9 cellular contexts compared by ENCODE assay signal in the genomic region with DNA sequence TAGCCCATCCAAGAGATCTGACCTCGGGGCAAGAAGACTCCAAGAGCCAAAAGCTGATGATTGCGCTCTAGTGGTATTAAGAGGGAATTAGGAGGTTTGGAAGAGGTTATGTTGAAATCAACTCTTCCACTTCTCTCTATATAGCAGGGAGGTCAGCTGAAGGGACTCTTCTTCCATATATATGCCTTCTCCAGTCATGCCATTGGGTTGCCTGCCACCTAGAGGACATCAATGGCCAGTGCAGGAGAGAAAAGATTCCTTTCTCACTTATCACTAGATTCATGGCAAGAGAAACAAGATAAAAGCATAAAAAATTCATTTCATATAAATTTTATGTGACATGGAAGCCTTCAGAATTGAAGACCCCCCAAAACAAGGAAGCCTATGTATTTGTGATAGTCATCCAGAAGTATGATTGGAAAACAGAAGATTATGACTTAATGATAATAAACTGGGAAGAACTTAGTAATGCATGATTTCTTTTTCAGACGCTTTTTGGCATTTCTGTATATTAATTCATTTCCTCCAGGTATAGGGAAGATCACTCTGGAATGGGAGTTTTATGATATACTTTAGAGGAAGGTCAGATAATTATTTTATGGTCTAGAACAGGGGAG.
A peak's percentile ranks its signal among the peaks of the same experiment; 100 is the strongest.
DNase-seq lines count a peak whose midpoint lies in the region; ATAC-seq and TF ChIP-seq lines count a peak whose summit lies in the region.
"Had no signal": no experiment of that assay in that cellular context is flagged by ENCODE, and none has a peak within 500 bp of the region (broad histone marks: within the 10 kb centered on the region; RNA-seq: fewer than 3 reads in every experiment).

No MANE protein-coding gene starts in this region.

- no peak overlapping the region for H3K27ac Mint-ChIP-seq in activated naive CD8-positive, alpha-beta T cell treated with anti-CD3 and anti-CD28 coated beads, Interleukin-2, amount 50 U/mL, for 24 hours

- ATAC-seq in GM21515 (IDR thresholded peaks at IDR 0.05; ENCODE audit: unreplicated experiment) (peak; percentile 98), HG03565 (IDR thresholded peaks at IDR 0.05; ENCODE audit: unreplicated experiment) (peak; percentile 99)
- ATAC-seq in activated naive CD8-positive, alpha-beta T cell treated with anti-CD3 and anti-CD28 coated beads, Interleukin-2, amount 50 U/mL, for 24 hours: peak; percentile 57

- H3K4me1 ChIP-seq in left ventricle myocardium inferior (no peaks in the 10 kb centered on the region), smooth muscle cell (ENCODE audit: low read depth) (no peaks in the 10 kb centered on the region)
- H3K4me1 ChIP-seq: BLaER1 treated with 17β-estradiol and CSF1 and Interleukin-3, amounts not matched to agents 10 nM and 100 nM had no signal

- no peaks in the 10 kb centered on the region for H3K79me2 ChIP-seq in smooth muscle cell (ENCODE audit: low read depth)

- H3K27ac ChIP-seq in left ventricle myocardium inferior (replicated peaks) (no peak overlapping the region), smooth muscle cell (ENCODE audit: low read depth) (no peak overlapping the region)
- H3K27ac ChIP-seq: BLaER1 treated with 17β-estradiol and CSF1 and Interleukin-3, amounts not matched to agents 10 nM and 100 nM had no signal

- H3F3A ChIP-seq in smooth muscle cell (ENCODE audit: low read depth): no peaks in the 10 kb centered on the region

- H3K9me3 ChIP-seq in left ventricle myocardium inferior (replicated peaks) (no peaks in the 10 kb centered on the region), smooth muscle cell (replicated peaks; ENCODE audit: low read depth) (no peaks in the 10 kb centered on the region)
- H3K9me3 ChIP-seq: BLaER1 treated with 17β-estradiol and CSF1 and Interleukin-3, amounts not matched to agents 10 nM and 100 nM had no signal

- intact Hi-C loops in left ventricle myocardium inferior (cut with micrococcal nuclease): loop anchor here (5.0 to 10.0 kb wide), 2 partner anchors 274 to 397 kb away; no protein-coding TSS in a partner anchor

- H3K4me2 ChIP-seq in smooth muscle cell: no peak overlapping the region
- H3K4me2 ChIP-seq: BLaER1 treated with 17β-estradiol and CSF1 and Interleukin-3, amounts not matched to agents 10 nM and 100 nM had no signal

- H3K27me3 Mint-ChIP-seq in activated naive CD8-positive, alpha-beta T cell treated with anti-CD3 and anti-CD28 coated beads, Interleukin-2, amount 50 U/mL, for 24 hours: peaks cover 10% of the 10 kb centered on the region

- DNase-seq in NCI-H2171 treated with DMSO at 0.1 percent for 48 hours (lab: John Stamatoyannopoulos, UW) (peak; percentile 49), NCI-H2171 (lab: John Stamatoyannopoulos, UW) (no peak), NCI-H69 (lab: John Stamatoyannopoulos, UW) (peak; percentile 73), left ventricle myocardium inferior (no peak), smooth muscle cell (lab: John Stamatoyannopoulos, UW; ENCODE audit: unreplicated experiment) (no peak)
- DNase-seq in activated naive CD8-positive, alpha-beta T cell treated with anti-CD3 and anti-CD28 coated beads, Interleukin-2, amount 50 U/mL, for 24 hours: peak; percentile 5

- H3K36me3 ChIP-seq in left ventricle myocardium inferior (no peaks in the 10 kb centered on the region), smooth muscle cell (ENCODE audit: low read depth) (no peaks in the 10 kb centered on the region)
- H3K36me3 ChIP-seq: BLaER1 treated with 17β-estradiol and CSF1 and Interleukin-3, amounts not matched to agents 10 nM and 100 nM had no signal

- WGBS in smooth muscle cell (ENCODE audit: low lambda C conversion rate): 45% methylated on average over 3 of the region's 3 CpGs

- no peaks in the 10 kb centered on the region for H3K4me1 Mint-ChIP-seq in activated naive CD8-positive, alpha-beta T cell treated with anti-CD3 and anti-CD28 coated beads, Interleukin-2, amount 50 U/mL, for 24 hours

- no peaks in the 10 kb centered on the region for H3K36me3 Mint-ChIP-seq in activated naive CD8-positive, alpha-beta T cell treated with anti-CD3 and anti-CD28 coated beads, Interleukin-2, amount 50 U/mL, for 24 hours (ENCODE audit: low read depth)

- TF ChIP-seq CTCF in left ventricle myocardium inferior (IDR thresholded peaks at IDR 0.05; ENCODE audit: borderline replicate concordance): peak; percentile 93
- peak; percentile 92 for TF ChIP-seq CTCF in smooth muscle cell (IDR thresholded peaks at IDR 0.05; ENCODE audit: borderline replicate concordance, insufficient read depth, poor library complexity, severe bottlenecking)

- no peak overlapping the region for H3K4me3 Mint-ChIP-seq in activated naive CD8-positive, alpha-beta T cell treated with anti-CD3 and anti-CD28 coated beads, Interleukin-2, amount 50 U/mL, for 24 hours

- H3K9me3 Mint-ChIP-seq in activated naive CD8-positive, alpha-beta T cell treated with anti-CD3 and anti-CD28 coated beads, Interleukin-2, amount 50 U/mL, for 24 hours: no peaks in the 10 kb centered on the region

- H3K4me3 ChIP-seq in left ventricle myocardium inferior (no peak overlapping the region), smooth muscle cell (no peak overlapping the region)
- H3K4me3 ChIP-seq: BLaER1 treated with 17β-estradiol and CSF1 and Interleukin-3, amounts not matched to agents 10 nM and 100 nM had no signal

- no peak overlapping the region for H3K9ac ChIP-seq in smooth muscle cell (ENCODE audit: low read depth)
- H3K9ac ChIP-seq: BLaER1 treated with 17β-estradiol and CSF1 and Interleukin-3, amounts not matched to agents 10 nM and 100 nM had no signal

- no peak overlapping the region for H2AFZ ChIP-seq in smooth muscle cell (ENCODE audit: low read depth)

- H4K20me1 ChIP-seq in smooth muscle cell (ENCODE audit: low read depth): no peaks in the 10 kb centered on the region
- H4K20me1 ChIP-seq: BLaER1 treated with 17β-estradiol and CSF1 and Interleukin-3, amounts not matched to agents 10 nM and 100 nM had no signal

- H3K27me3 ChIP-seq in left ventricle myocardium inferior (ENCODE audit: low read depth) (no peaks in the 10 kb centered on the region), smooth muscle cell (ENCODE audit: low read depth) (no peaks in the 10 kb centered on the region)
- H3K27me3 ChIP-seq: BLaER1 treated with 17β-estradiol and CSF1 and Interleukin-3, amounts not matched to agents 10 nM and 100 nM had no signal

Comparison
In these comparisons a context has a peak if more than half of its experiments do, and no peak if none do; other contexts are left out.
1. DNase-seq: peak in NCI-H2171 treated with DMSO at 0.1 percent for 48 hours (single experiment), NCI-H69 (single experiment) and activated naive CD8-positive, alpha-beta T cell treated with anti-CD3 and anti-CD28 coated beads, Interleukin-2, amount 50 U/mL, for 24 hours (single experiment); none in NCI-H2171 (single experiment), left ventricle myocardium inferior (single experiment) and smooth muscle cell (single experiment).
2. Peak in every context shown above with its lines, with median percentiles within 50 percentile points of each other: ATAC-seq.